Comparison of ENCODE assay signal across 9 cellular contexts in genomic region chr20:64257107-64257757, GRCh38. TPM values are rescaled to one million over a fixed set of nuclear protein-coding genes. Genes with fewer than 3 reads are reported as not detected.
DNase-seq lines count a peak whose midpoint lies in the region; ATAC-seq, FAIRE-seq and TF ChIP-seq lines count a peak whose summit lies in the region.
"Had no signal": no experiment of that assay in that cellular context is flagged by ENCODE, and none has a peak within 500 bp of the region (broad histone marks: within the 10 kb centered on the region; RNA-seq: fewer than 3 reads in every experiment).

No MANE protein-coding gene starts in this region.

- H3K9me3 Mint-ChIP-seq in MCF 10A (ENCODE audit: unreplicated experiment) (no peaks in the 10 kb centered on the region), mesothelial cell of epicardium (no peaks in the 10 kb centered on the region)

- ATAC-seq in A549 (no peak), HG02840 (IDR thresholded peaks at IDR 0.05; ENCODE audit: low FRiP score, unreplicated experiment) (no peak)

- peaks cover 8% of the 10 kb centered on the region for H3K4me1 ChIP-seq in A549
- H3K4me1 ChIP-seq in HUES6 (ENCODE audit: control insufficient read depth, insufficient read depth, low read length): peaks cover 48% of the 10 kb centered on the region
- peaks cover 16% of the 10 kb centered on the region for H3K4me1 ChIP-seq in mesendoderm (ENCODE audit: control insufficient read depth, low read depth, low read length)

- H3K9ac ChIP-seq in HUES6 (ENCODE audit: low read length): no peak overlapping the region
- H3K9ac ChIP-seq in mesendoderm (ENCODE audit: low read length): no peak overlapping the region

- H3K9me3 ChIP-seq in A549 (no peaks in the 10 kb centered on the region), HUES6 (ENCODE audit: control insufficient read depth, insufficient read depth, low read depth, low read length) (no peaks in the 10 kb centered on the region)

- TF ChIP-seq EP300 in A549 (IDR thresholded peaks at IDR 0.05): no peak

- H3K27me3 ChIP-seq in HUES6 (ENCODE audit: control insufficient read depth, insufficient read depth, low read length): no peaks in the 10 kb centered on the region
- H3K27me3 ChIP-seq in mesendoderm (ENCODE audit: insufficient read depth, low read length, poor library complexity): no peaks in the 10 kb centered on the region

- H3K27ac ChIP-seq in A549 (no peak overlapping the region), HUES6 (ENCODE audit: low read depth, low read length) (no peak overlapping the region), mesendoderm (ENCODE audit: low read depth, low read length) (no peak overlapping the region)

- H3K27ac Mint-ChIP-seq in MCF 10A (ENCODE audit: low read depth, unreplicated experiment): no peak overlapping the region
- H3K27ac Mint-ChIP-seq in mesothelial cell of epicardium: peak overlapping the region; percentile 97

- POLR2A ChIA-PET in A549 (lab: Yijun Ruan, JAX): no interaction called here
- POLR2A ChIA-PET in MCF 10A (lab: Yijun Ruan, JAX): interaction anchor here (0.6 to 3.5 kb wide), 10 partner anchors 11 to 531 kb away, joined by 3 to 25 read pairs (median 4); no protein-coding TSS in a partner anchor

- no peak for TF ChIP-seq RAD21 in A549 (conservative IDR thresholded peaks at IDR 0.05 in 1 of 2, IDR thresholded peaks at IDR 0.05 in 1 of 2)

- H3K23ac ChIP-seq in mesendoderm (ENCODE audit: low read length): no peak overlapping the region

- H3K27me3 Mint-ChIP-seq in MCF 10A (ENCODE audit: insufficient read depth, unreplicated experiment): no peaks in the 10 kb centered on the region
- H3K27me3 Mint-ChIP-seq in mesothelial cell of epicardium (ENCODE audit: low read depth): peaks cover 6% of the 10 kb centered on the region

- no peak overlapping the region for H2BK15ac ChIP-seq in mesendoderm (replicated peaks; ENCODE audit: low read depth)

- CTCF ChIA-PET in A549 (lab: Yijun Ruan, JAX) (no interaction called here), MCF 10A (lab: Yijun Ruan, JAX) (interaction anchor here (0.6 to 1.6 kb wide), 5 partner anchors 93 to 217 kb away, joined by 3 to 7 read pairs (median 3); partner anchors contain the start of gene MYT1)

- H3K36me3 ChIP-seq in HUES6 (ENCODE audit: control insufficient read depth, insufficient read depth, low read length): no peaks in the 10 kb centered on the region
- no peaks in the 10 kb centered on the region for H3K36me3 ChIP-seq in mesendoderm (ENCODE audit: control insufficient read depth, insufficient read depth, low read length)

- peaks cover 9% of the 10 kb centered on the region for H3K79me1 ChIP-seq in mesendoderm (ENCODE audit: low read length)

- H4K8ac ChIP-seq in mesendoderm (ENCODE audit: low read depth, low read length): no peak overlapping the region

- no TSS peak for BruUV-seq in MCF 10A (replicated peaks; lab: Mats Ljungman, UMichigan)

- no peak overlapping the region for H2BK5ac ChIP-seq in mesendoderm (ENCODE audit: low read length)

- no peak overlapping the region for H2BK120ac ChIP-seq in mesendoderm (ENCODE audit: low read depth, low read length)

- H3K4me3 Mint-ChIP-seq in MCF 10A (ENCODE audit: unreplicated experiment) (peak overlapping the region; percentile 88), mesothelial cell of epicardium (peak overlapping the region; percentile 94)

- no peak overlapping the region for H3K4ac ChIP-seq in mesendoderm (ENCODE audit: low read depth, low read length)

- H4K5ac ChIP-seq in mesendoderm (ENCODE audit: low read length): no peak overlapping the region

- H3K4me3 ChIP-seq in A549 (no peak overlapping the region), HUES6 (ENCODE audit: low read depth, low read length) (peak overlapping the region; percentile 76), mesendoderm (ENCODE audit: low read length) (no peak overlapping the region)

- peak overlapping the region; percentile 84 for H3K4me2 ChIP-seq in A549
- H3K4me2 ChIP-seq in mesendoderm (ENCODE audit: low read length): no peak overlapping the region

- no peak for TF ChIP-seq POLR2A in A549 (IDR thresholded peaks at IDR 0.05; ENCODE audit: low read length)

- H3K79me2 ChIP-seq in mesendoderm (ENCODE audit: control insufficient read depth, insufficient read depth, low read length): peaks cover 24% of the 10 kb centered on the region

- intact Hi-C loops in MCF 10A (cut with micrococcal nuclease): no loop called here

- no peak overlapping the region for H2AK5ac ChIP-seq in mesendoderm (ENCODE audit: low read length)

- H3K56ac ChIP-seq in mesendoderm (ENCODE audit: low read length): no peak overlapping the region

- H3K36me3 Mint-ChIP-seq in MCF 10A (ENCODE audit: insufficient read depth, unreplicated experiment) (peaks cover 28% of the 10 kb centered on the region), mesothelial cell of epicardium (no peaks in the 10 kb centered on the region)

- TF ChIP-seq CTCF in A549 (IDR thresholded peaks at IDR 0.05): no peak
- no peak for TF ChIP-seq CTCF in MCF 10A (IDR thresholded peaks at IDR 0.05; ENCODE audit: unreplicated experiment)
- no peak for TF ChIP-seq CTCF in mesothelial cell of epicardium (IDR thresholded peaks at IDR 0.05; ENCODE audit: unreplicated experiment)

- peaks cover 24% of the 10 kb centered on the region for H3K4me1 Mint-ChIP-seq in MCF 10A (ENCODE audit: insufficient read depth, unreplicated experiment)
- peaks cover 63% of the 10 kb centered on the region for H3K4me1 Mint-ChIP-seq in mesothelial cell of epicardium

- DNase-seq in A549 (ENCODE audit: low read depth in 1 of 2, low spot score in 1 of 2) (no peak), MCF 10A (ENCODE audit: unreplicated experiment) (no peak), mesothelial cell of epicardium (ENCODE audit: low spot score in 2 of 2, unreplicated experiment in 2 of 2) (no peak), NCI-H1694 (lab: John Stamatoyannopoulos, UW) (no peak), anterior cingulate cortex (lab: John Stamatoyannopoulos, UW) (no peak), mesendoderm (no peak)

- H3K18ac ChIP-seq in mesendoderm (ENCODE audit: low read length): no peak overlapping the region

- no peak for FAIRE-seq in A549 (lab: Jason Lieb, UNC)
- FAIRE-seq: D721Med had no signal

- 89% methylated on average over 13 of the region's 13 CpGs for WGBS in A549 (ENCODE audit: missing lambda C conversion rate)
- no CpG with 5 or more reads among the region's 13 CpGs for WGBS in mesendoderm (ENCODE audit: extremely low coverage, insufficient coverage, low lambda C conversion rate)

TF ChIP-seq in A549, 52 proteins besides CTCF, POLR2A, EP300 and RAD21:
- TF ChIP-seq, protein P1, sequence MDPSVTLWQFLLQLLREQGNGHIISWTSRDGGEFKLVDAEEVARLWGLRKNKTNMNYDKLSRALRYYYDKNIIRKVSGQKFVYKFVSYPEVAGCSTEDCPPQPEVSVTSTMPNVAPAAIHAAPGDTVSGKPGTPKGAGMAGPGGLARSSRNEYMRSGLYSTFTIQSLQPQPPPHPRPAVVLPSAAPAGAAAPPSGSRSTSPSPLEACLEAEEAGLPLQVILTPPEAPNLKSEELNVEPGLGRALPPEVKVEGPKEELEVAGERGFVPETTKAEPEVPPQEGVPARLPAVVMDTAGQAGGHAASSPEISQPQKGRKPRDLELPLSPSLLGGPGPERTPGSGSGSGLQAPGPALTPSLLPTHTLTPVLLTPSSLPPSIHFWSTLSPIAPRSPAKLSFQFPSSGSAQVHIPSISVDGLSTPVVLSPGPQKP (IDR thresholded peaks at IDR 0.05; ENCODE audit: low read depth, low read length): no peak
- TF ChIP-seq FOSL2 (IDR thresholded peaks at IDR 0.05) (no peak), FOSL2 (CRISPR knock-in tag; IDR thresholded peaks at IDR 0.05) (no peak), ZSCAN20 (CRISPR knock-in tag; IDR thresholded peaks at IDR 0.05) (no peak), HES2 (IDR thresholded peaks at IDR 0.05) (no peak), RNF2 (IDR thresholded peaks at IDR 0.05; ENCODE audit: borderline replicate concordance, low read depth) (no peak), SREBF2 (IDR thresholded peaks at IDR 0.05) (no peak), RFX5 (IDR thresholded peaks at IDR 0.05) (no peak), HOXB13 (CRISPR knock-in tag; IDR thresholded peaks at IDR 0.05; ENCODE audit: low read depth) (no peak), CHD4 (IDR thresholded peaks at IDR 0.05; ENCODE audit: borderline replicate concordance) (no peak), FOXS1 (CRISPR knock-in tag; IDR thresholded peaks at IDR 0.05) (no peak), ESRRA (IDR thresholded peaks at IDR 0.05; ENCODE audit: borderline replicate concordance, low read length) (no peak), RARB (CRISPR knock-in tag; IDR thresholded peaks at IDR 0.05) (no peak), CBX8 (IDR thresholded peaks at IDR 0.05) (no peak), GATA3 (IDR thresholded peaks at IDR 0.05; ENCODE audit: borderline replicate concordance) (no peak), HDAC2 (IDR thresholded peaks at IDR 0.05) (no peak), JUNB (IDR thresholded peaks at IDR 0.05) (no peak)

RNA-seq across cellular contexts. Expression of gene PCMTD2, which starts 1.7 kb away (rescaled TPM):
- 36.1 and 41.8 TPM in 2 replicates for polyA plus RNA-seq in A549 (2011; rRNA removed)
- 14.8 and 16.1 TPM in 2 replicates for polyA plus RNA-seq in A549 (2012; cell fraction: cytosol; rRNA removed)
- 14.0 and 22.6 TPM in 2 replicates for polyA plus RNA-seq in A549 (2012; cell fraction: nucleus; rRNA removed)
- polyA plus RNA-seq in A549 (2017; fragmentation: RNase III; extraction: RNeasy Plus Mini Kit Qiagen cat#74134 plus additional on column Dnase treatment): 16.5 to 21.5 TPM (median 19.9 TPM) in 3 replicates
- polyA minus RNA-seq in A549 (2011; rRNA and poly(A)+ RNA removed): 14.8 and 16.9 TPM in 2 replicates
- total RNA-seq in MCF 10A (2022): 39.4 and 45.9 TPM in 2 replicates
- 111 to 120 TPM (median 116 TPM) in 3 replicates for total RNA-seq in mesothelial cell of epicardium
- polyA plus RNA-seq in mesendoderm (2013, experiment 1 of 2): 26.7 TPM
- 25.1 TPM for polyA plus RNA-seq in mesendoderm (2013, experiment 2 of 2)
